7 cellular contexts compared by ENCODE assay signal in genomic region chr19:46375476-46376067, GRCh38. TPM values are rescaled to one million over a fixed set of nuclear protein-coding genes. Genes with fewer than 3 reads are reported as not detected.
"Had no signal": no experiment of that assay in that cellular context is flagged by ENCODE, and none has a peak within 500 bp of the region (broad histone marks: within the 10 kb centered on the region; RNA-seq: fewer than 3 reads in every experiment).

No MANE protein-coding gene starts in this region.

RNA-seq across cellular contexts. Expression of gene CCDC8, which starts 37.8 kb away (rescaled TPM):
- total RNA-seq: natural killer cell had no signal

RNA-seq across cellular contexts. Expression of gene PNMA8C, which starts 53.2 kb away (rescaled TPM):
- total RNA-seq: epithelial cell of proximal tubule, esophagus squamous epithelium, smooth muscle cell, subcutaneous adipose tissue had no signal
- polyA plus RNA-seq: liver, mammary epithelial cell, smooth muscle cell had no signal
